22 cellular contexts compared by ENCODE assay signal in the genomic region with DNA sequence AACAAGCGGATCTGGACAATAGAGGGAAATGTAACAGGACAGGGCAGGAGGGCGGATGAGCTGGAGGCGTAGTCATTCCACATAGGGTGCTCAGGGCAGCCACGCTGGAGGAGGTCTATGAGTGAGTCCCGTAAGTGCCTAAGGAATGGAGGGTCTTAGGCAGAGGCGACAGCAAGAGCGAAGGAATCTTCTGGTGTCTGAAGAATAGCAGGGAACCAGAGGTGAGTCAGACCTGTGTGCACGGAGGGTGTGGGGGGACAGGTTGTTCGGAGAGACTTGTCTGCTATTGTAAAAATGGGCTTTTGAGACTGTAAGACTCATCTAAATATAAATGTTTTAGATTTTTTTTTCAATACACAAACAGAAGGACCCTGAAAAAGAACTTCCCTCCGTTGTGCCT.
"Had no signal": no experiment of that assay in that cellular context is flagged by ENCODE, and none has a peak within 500 bp of the region (broad histone marks: within the 10 kb centered on the region; RNA-seq: fewer than 3 reads in every experiment).

No MANE protein-coding gene starts in this region.

- H3K4me1 Mint-ChIP-seq: IgD-negative memory B cell had no signal

- H3K27ac ChIP-seq: brain microvascular endothelial cell, cardiac muscle cell, KMS-11, SJSA1 had no signal

- H3K36me3 ChIP-seq: brain microvascular endothelial cell, cardiac muscle cell had no signal

- H3K9me3 ChIP-seq: SJSA1 had no signal

- H3K9me3 Mint-ChIP-seq: activated CD8-positive, alpha-beta T cell treated with anti-CD3 and anti-CD28 coated beads for 36 hours; activated naive CD4-positive, alpha-beta T cell treated with anti-CD3 and anti-CD28 coated beads for 36 hours; activated T-helper 17 cell treated with anti-CD3 and anti-CD28 coated beads, Interleukin-2, amount 50 U/mL, for 72 hours; IgD-negative memory B cell; T-helper 1 cell treated with Interleukin-12 subunit alpha and Interleukin-12 subunit beta and Interleukin-4 antibody, amounts not matched to agents 30 μg/mL and 1 μg/mL, for 36 hours had no signal

- H3K4me3 Mint-ChIP-seq: activated CD8-positive, alpha-beta T cell treated with anti-CD3 and anti-CD28 coated beads for 36 hours; activated naive CD4-positive, alpha-beta T cell treated with anti-CD3 and anti-CD28 coated beads for 36 hours; activated naive CD8-positive, alpha-beta T cell; activated T-helper 17 cell treated with anti-CD3 and anti-CD28 coated beads, Interleukin-2, amount 50 U/mL, for 72 hours; IgD-negative memory B cell; T-helper 1 cell treated with Interleukin-12 subunit alpha and Interleukin-12 subunit beta and Interleukin-4 antibody, amounts not matched to agents 30 μg/mL and 1 μg/mL, for 36 hours had no signal

- H3K27ac Mint-ChIP-seq: activated CD8-positive, alpha-beta T cell treated with anti-CD3 and anti-CD28 coated beads for 36 hours; activated naive CD4-positive, alpha-beta T cell treated with anti-CD3 and anti-CD28 coated beads for 36 hours; activated naive CD8-positive, alpha-beta T cell; activated T-helper 17 cell treated with anti-CD3 and anti-CD28 coated beads, Interleukin-2, amount 50 U/mL, for 72 hours; IgD-negative memory B cell; T-helper 1 cell treated with Interleukin-12 subunit alpha and Interleukin-12 subunit beta and Interleukin-4 antibody, amounts not matched to agents 30 μg/mL and 1 μg/mL, for 36 hours had no signal

- H3K4me3 ChIP-seq: cardiac muscle cell, SJSA1 had no signal

- ATAC-seq: activated CD8-positive, alpha-beta T cell treated with anti-CD3 and anti-CD28 coated beads for 36 hours; activated T-helper 17 cell treated with anti-CD3 and anti-CD28 coated beads, Interleukin-2, amount 50 U/mL, for 72 hours; PC-3 had no signal

- DNase-seq: activated CD4-positive, alpha-beta T cell treated with anti-CD3 and anti-CD28 coated beads, Interleukin-2, amount 50 U/mL, for 1 hour; activated CD4-positive, CD25-positive, alpha-beta regulatory T cell; activated CD8-positive, alpha-beta memory T cell treated with anti-CD3 and anti-CD28 coated beads, Interleukin-2, amount 50 U/mL, for 4 hours; activated CD8-positive, alpha-beta T cell treated with anti-CD3 and anti-CD28 coated beads for 36 hours; activated gamma-delta T cell; activated naive CD4-positive, alpha-beta T cell treated with anti-CD3 and anti-CD28 coated beads for 36 hours; brain microvascular endothelial cell; cerebellar nuclear complex; NCI-H1092; NCI-H1694; NCI-H2029; NCI-H69; PC-3; SHP77; T-helper 9 cell had no signal

- H3K27me3 ChIP-seq: brain microvascular endothelial cell, cardiac muscle cell, SJSA1 had no signal

- H3K4me1 ChIP-seq: SJSA1 had no signal

- H3K27me3 Mint-ChIP-seq: activated CD8-positive, alpha-beta T cell treated with anti-CD3 and anti-CD28 coated beads for 36 hours; activated naive CD8-positive, alpha-beta T cell; activated T-helper 17 cell treated with anti-CD3 and anti-CD28 coated beads, Interleukin-2, amount 50 U/mL, for 72 hours; IgD-negative memory B cell had no signal
